Comparison of ENCODE assay signal across 1 cellular context in genomic region chr16:81713796-81714195, GRCh38.
TF ChIP-seq lines count a peak whose summit lies in the region.

No MANE protein-coding gene starts in this region.

TF ChIP-seq in H1, 55 proteins besides CTCF, POLR2A, EP300 and RAD21:
- TF ChIP-seq SIN3A (conservative IDR thresholded peaks at IDR 0.05 in 1 of 2, IDR thresholded peaks at IDR 0.05 in 1 of 2; ENCODE audit: low read depth in 1 of 2, low read length in 2 of 2) (no peak), MAX (IDR thresholded peaks at IDR 0.05) (no peak), CBX8 (IDR thresholded peaks at IDR 0.05; ENCODE audit: borderline replicate concordance, low read depth, low read length) (no peak), KDM5A (IDR thresholded peaks at IDR 0.05; ENCODE audit: low read length) (no peak), TCF12 (IDR thresholded peaks at IDR 0.05; ENCODE audit: low read depth, low read length) (no peak), KDM4A (IDR thresholded peaks at IDR 0.05; ENCODE audit: low read depth, low read length, severe bottlenecking) (no peak), RBBP5 (IDR thresholded peaks at IDR 0.05; ENCODE audit: borderline replicate concordance, low read depth, low read length) (no peak)
